ENCODE assay signal across 33 cellular contexts in the genomic region with DNA sequence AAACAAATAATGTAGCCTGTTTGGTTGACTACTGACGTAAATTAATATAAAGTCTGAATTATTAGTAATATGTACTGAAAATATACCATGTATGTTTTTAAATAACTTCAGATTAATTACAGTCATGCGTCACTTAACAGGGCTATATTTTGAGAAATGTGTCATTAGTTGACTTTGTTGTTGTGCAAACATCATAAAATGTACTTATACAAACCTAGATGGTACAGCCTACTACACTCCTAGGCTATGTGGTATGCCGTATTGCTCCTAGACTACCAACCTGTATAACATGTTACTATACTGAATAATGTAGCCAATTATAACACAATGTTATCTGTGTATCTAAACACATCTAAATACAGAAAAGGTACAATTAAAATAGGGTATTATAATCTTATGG.
"Had no signal": no experiment of that assay in that cellular context is flagged by ENCODE, and none has a peak within 500 bp of the region (broad histone marks: within the 10 kb centered on the region; RNA-seq: fewer than 3 reads in every experiment).

No MANE protein-coding gene starts in this region.

- ATAC-seq: activated naive CD4-positive, alpha-beta T cell treated with anti-CD3 and anti-CD28 coated beads, Interleukin-2, amount 50 U/mL, for 72 hours; activated naive CD8-positive, alpha-beta T cell treated with anti-CD3 and anti-CD28 coated beads, Interleukin-2, amount 50 U/mL, for 24 hours; activated T-cell treated with anti-CD3 and anti-CD28 coated beads, Interleukin-2, amount 50 U/mL, for 4 hours; activated T-cell treated with anti-CD3 and anti-CD28 coated beads, Interleukin-2, amount 50 U/mL, for 72 hours; activated T-helper 17 cell treated with anti-CD3 and anti-CD28 coated beads, Interleukin-2, amount 50 U/mL, for 72 hours; body of pancreas had no signal

- FAIRE-seq: astrocyte, bronchial epithelial cell had no signal

- H3K36me3 ChIP-seq: adrenal gland, ascending aorta, brain microvascular endothelial cell, breast epithelium, cardiac muscle cell had no signal

- H3K27me3 ChIP-seq: adrenal gland, ascending aorta, body of pancreas, brain microvascular endothelial cell, breast epithelium, cardiac muscle cell had no signal

- H3K27ac ChIP-seq: adrenal gland, ascending aorta, body of pancreas, brain microvascular endothelial cell, breast epithelium, cardiac muscle cell had no signal

- H3K4me3 ChIP-seq: adrenal gland, ascending aorta, body of pancreas, breast epithelium, cardiac muscle cell had no signal

- DNase-seq: activated effector memory CD4-positive, alpha-beta T cell treated with anti-CD3 and anti-CD28 coated beads, Interleukin-2, amount 50 U/mL, for 16 hours; activated effector memory CD4-positive, alpha-beta T cell treated with Interleukin-2 at 50 U/mL for 16 hours; activated gamma-delta T cell; activated gamma-delta T cell treated with Interleukin-2 at 50 U/mL for 16 hours; activated naive CD4-positive, alpha-beta T cell; activated naive CD4-positive, alpha-beta T cell treated with anti-CD3 and anti-CD28 coated beads for 36 hours; activated naive CD4-positive, alpha-beta T cell treated with anti-CD3 and anti-CD28 coated beads, Interleukin-2, amount 10 ng/mL, durations not matched to agents 7 days and 5 days; activated naive CD4-positive, alpha-beta T cell treated with anti-CD3 and anti-CD28 coated beads, Interleukin-2, amount 50 U/mL, for 16 hours; activated naive CD4-positive, alpha-beta T cell treated with Interleukin-2 at 50 U/mL for 16 hours; activated naive CD8-positive, alpha-beta T cell treated with anti-CD3 and anti-CD28 coated beads for 36 hours; activated naive CD8-positive, alpha-beta T cell treated with anti-CD3 and anti-CD28 coated beads, Interleukin-2, amount 10 ng/mL, durations not matched to agents 7 days and 5 days; activated naive CD8-positive, alpha-beta T cell treated with anti-CD3 and anti-CD28 coated beads, Interleukin-2, amount 50 U/mL, for 24 hours; activated T-cell treated with anti-CD3 and anti-CD28 coated beads, Interleukin-2, amount 50 U/mL, for 24 hours; activated T-cell treated with anti-CD3 and anti-CD28 coated beads, Interleukin-2, amount 50 U/mL, for 4 hours; activated T-cell treated with anti-CD3 and anti-CD28 coated beads, Interleukin-2, amount 50 U/mL, for 48 hours; activated T-cell treated with anti-CD3 and anti-CD28 coated beads, Interleukin-2, amount 50 U/mL, for 72 hours; adrenal gland; amniotic stem cell; amygdala; anterior cingulate cortex; aorta; body of pancreas; brain microvascular endothelial cell; caudate nucleus; central memory CD4-positive, alpha-beta T cell; cerebellar nuclear complex had no signal

- H3K4me1 ChIP-seq: adrenal gland, ascending aorta, body of pancreas, breast epithelium had no signal

- H3K9me3 ChIP-seq: adrenal gland, ascending aorta, body of pancreas, breast epithelium had no signal
